In the genomic region with DNA sequence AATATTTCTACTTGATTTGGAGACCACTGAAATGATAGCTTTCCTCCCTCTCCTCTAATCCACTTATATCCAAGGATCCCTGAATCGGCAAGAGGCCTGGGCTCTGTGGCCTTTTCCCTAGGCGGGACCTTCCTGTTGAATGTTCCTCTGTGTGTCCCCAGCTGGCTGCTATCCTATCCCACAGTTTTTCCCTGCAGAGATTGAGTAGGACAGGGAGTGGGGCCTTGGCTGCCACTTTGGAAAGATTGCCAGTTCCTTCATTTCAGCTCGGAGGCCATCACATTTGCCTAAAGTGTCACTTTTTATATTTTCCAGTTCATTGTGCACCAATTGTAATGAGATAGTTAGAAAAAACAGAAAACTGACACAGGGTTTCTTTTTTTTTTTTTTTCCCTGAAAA, we compare ENCODE assay signal across 10 cellular contexts. TPM values are rescaled to one million over a fixed set of nuclear protein-coding genes. Genes with fewer than 3 reads are reported as not detected.
"Had no signal": no experiment of that assay in that cellular context is flagged by ENCODE, and none has a peak within 500 bp of the region (broad histone marks: within the 10 kb centered on the region; RNA-seq: fewer than 3 reads in every experiment).

No MANE protein-coding gene starts in this region.

- H3K4me3 ChIP-seq: HAP-1 had no signal

- H3K9me3 ChIP-seq: HAP-1 had no signal

- H3K4me3 Mint-ChIP-seq: HFFc6, IgD-negative memory B cell had no signal

- H3K9me3 Mint-ChIP-seq: HFFc6, IgD-negative memory B cell had no signal

- H3K4me1 ChIP-seq: HAP-1 had no signal

- H3K36me3 ChIP-seq: HAP-1 had no signal

- H3K27ac Mint-ChIP-seq: HFFc6, IgD-negative memory B cell had no signal

- H3K27ac ChIP-seq: HL-60 had no signal

- ATAC-seq: HCT116, HepG2 had no signal

- DNase-seq: GOT3, H7, HFFc6 had no signal

RNA-seq across cellular contexts. Expression of gene GJB7, which starts 45.6 kb away (rescaled TPM):
- total RNA-seq: H4, HepG2, HFFc6, HT1080 had no signal
- polyA plus RNA-seq: HepG2, IgD-negative memory B cell had no signal
